In genomic region chr4:10114147-10114546, GRCh38 we compare ENCODE assay signal across 12 cellular contexts. TPM values are rescaled to one million over a fixed set of nuclear protein-coding genes. Genes with fewer than 3 reads are reported as not detected.
DNase-seq lines count a peak whose midpoint lies in the region; ATAC-seq and TF ChIP-seq lines count a peak whose summit lies in the region.
"Had no signal": no experiment of that assay in that cellular context is flagged by ENCODE, and none has a peak within 500 bp of the region (broad histone marks: within the 10 kb centered on the region; RNA-seq: fewer than 3 reads in every experiment).

No MANE protein-coding gene starts in this region.

- peak overlapping the region; percentile 94 for H3K4me2 ChIP-seq in hepatocyte

- WGBS in hepatocyte (ENCODE audit: low lambda C conversion rate, missing lambda C conversion rate): 90% methylated on average over 4 of the region's 4 CpGs

- H3K4me3 Mint-ChIP-seq in activated T-cell treated with anti-CD3 and anti-CD28 coated beads, Interleukin-2, amount 50 U/mL, for 4 hours: peak overlapping the region; percentile 97
- peak overlapping the region; percentile 97 for H3K4me3 Mint-ChIP-seq in activated T-helper 1 cell treated with anti-CD3 and anti-CD28 coated beads, Interleukin-12 subunit alpha, Interleukin-12 subunit beta, Interleukin-2, Interleukin-4 antibody, amounts not matched to agents 30 ng/mL and 10 ng/mL and 1 ng/mL, durations not matched to agents 14 hours and 24 hours and 36 hours
- H3K4me3 Mint-ChIP-seq in stimulated activated naive CD8-positive, alpha-beta T cell treated with anti-CD3 and anti-CD28 coated beads, Interleukin-15, amount 100 ng/mL, for 72 hours: peak overlapping the region; percentile 93 to 94

- intact Hi-C loops in activated T-helper 1 cell treated with anti-CD3 and anti-CD28 coated beads, Interleukin-12 subunit alpha, Interleukin-12 subunit beta, Interleukin-2, Interleukin-4 antibody, amounts not matched to agents 30 ng/mL and 10 ng/mL and 1 ng/mL, durations not matched to agents 14 hours and 24 hours and 36 hours (cut with micrococcal nuclease): loop anchor here (10.0 kb wide), 2 partner anchors 509 to 1909 kb away; no protein-coding TSS in a partner anchor

- peaks cover 47% of the 10 kb centered on the region for H3K36me3 Mint-ChIP-seq in activated T-cell treated with anti-CD3 and anti-CD28 coated beads, Interleukin-2, amount 50 U/mL, for 4 hours (ENCODE audit: insufficient read depth)
- peaks cover 64% of the 10 kb centered on the region for H3K36me3 Mint-ChIP-seq in activated T-helper 1 cell treated with anti-CD3 and anti-CD28 coated beads, Interleukin-12 subunit alpha, Interleukin-12 subunit beta, Interleukin-2, Interleukin-4 antibody, amounts not matched to agents 30 ng/mL and 10 ng/mL and 1 ng/mL, durations not matched to agents 14 hours and 24 hours and 36 hours (ENCODE audit: low read depth)

- H3K4me3 ChIP-seq in hepatocyte: no peak overlapping the region
- H3K4me3 ChIP-seq: mucosa of descending colon had no signal

- peaks cover 69% of the 10 kb centered on the region for H3K79me2 ChIP-seq in hepatocyte

- no peaks in the 10 kb centered on the region for H3K9me3 ChIP-seq in hepatocyte (ENCODE audit: low read depth)
- H3K9me3 ChIP-seq: MG63, mucosa of descending colon had no signal

- no peaks in the 10 kb centered on the region for H3K9me2 ChIP-seq in hepatocyte (replicated peaks; ENCODE audit: insufficient read depth)

- no peak for ATAC-seq in activated T-cell treated with anti-CD3 and anti-CD28 coated beads, Interleukin-2, amount 50 U/mL, for 4 hours
- no peak for ATAC-seq in stimulated activated naive CD8-positive, alpha-beta T cell treated with anti-CD3 and anti-CD28 coated beads, Interleukin-15, amount 100 ng/mL, for 72 hours
- ATAC-seq in HG03139 (IDR thresholded peaks at IDR 0.05; ENCODE audit: unreplicated experiment) (no peak), GM19397 (IDR thresholded peaks at IDR 0.05; ENCODE audit: unreplicated experiment) (no peak)
- ATAC-seq: mucosa of descending colon had no signal

- H3K27ac Mint-ChIP-seq in activated T-helper 1 cell treated with anti-CD3 and anti-CD28 coated beads, Interleukin-12 subunit alpha, Interleukin-12 subunit beta, Interleukin-2, Interleukin-4 antibody, amounts not matched to agents 30 ng/mL and 10 ng/mL and 1 ng/mL, durations not matched to agents 14 hours and 24 hours and 36 hours: peak overlapping the region; percentile 70
- peak overlapping the region in 1 of 2 donors; percentile 87 for H3K27ac Mint-ChIP-seq in stimulated activated naive CD8-positive, alpha-beta T cell treated with anti-CD3 and anti-CD28 coated beads, Interleukin-15, amount 100 ng/mL, for 72 hours

- H3K27me3 Mint-ChIP-seq in activated T-cell treated with anti-CD3 and anti-CD28 coated beads, Interleukin-2, amount 50 U/mL, for 4 hours (ENCODE audit: low read depth): no peaks in the 10 kb centered on the region
- no peaks in the 10 kb centered on the region for H3K27me3 Mint-ChIP-seq in activated T-helper 1 cell treated with anti-CD3 and anti-CD28 coated beads, Interleukin-12 subunit alpha, Interleukin-12 subunit beta, Interleukin-2, Interleukin-4 antibody, amounts not matched to agents 30 ng/mL and 10 ng/mL and 1 ng/mL, durations not matched to agents 14 hours and 24 hours and 36 hours (ENCODE audit: insufficient read depth)
- H3K27me3 Mint-ChIP-seq in stimulated activated naive CD8-positive, alpha-beta T cell treated with anti-CD3 and anti-CD28 coated beads, Interleukin-15, amount 100 ng/mL, for 72 hours: no peaks in the 10 kb centered on the region
- H3K27me3 Mint-ChIP-seq: dendritic cell treated with granulocyte-macrophage colony-stimulating factor and Interleukin-4, amounts not matched to agents 40 ng/mL and 50 ng/mL, for 4 days had no signal

- H4K20me1 ChIP-seq in hepatocyte (ENCODE audit: insufficient read depth, poor library complexity, severe bottlenecking): peaks cover 57% of the 10 kb centered on the region

- peaks cover 16% of the 10 kb centered on the region for H3K4me1 ChIP-seq in hepatocyte (ENCODE audit: insufficient read depth)

- H3K27ac ChIP-seq in hepatocyte: no peak overlapping the region

- DNase-seq in activated T-cell treated with anti-CD3 and anti-CD28 coated beads, Interleukin-2, amount 50 U/mL, for 4 hours: no peak
- DNase-seq in activated T-cell treated with anti-CD3 and anti-CD28 coated beads, Interleukin-2, amount 50 U/mL, for 1 hour: no peak
- no peak for DNase-seq in activated T-helper 1 cell treated with anti-CD3 and anti-CD28 coated beads, Interleukin-12 subunit alpha, Interleukin-12 subunit beta, Interleukin-2, Interleukin-4 antibody, amounts not matched to agents 30 ng/mL and 10 ng/mL and 1 ng/mL, durations not matched to agents 14 hours and 24 hours and 36 hours (ENCODE audit: low spot score)
- no peak for DNase-seq in hepatocyte (ENCODE audit: low spot score)
- no peak for DNase-seq in stimulated activated naive CD8-positive, alpha-beta T cell treated with anti-CD3 and anti-CD28 coated beads, Interleukin-15, amount 100 ng/mL, for 72 hours
- DNase-seq in NCI-H128 (lab: John Stamatoyannopoulos, UW; ENCODE audit: unreplicated experiment): no peak
- DNase-seq: AML-193, MG63 had no signal

- H2AFZ ChIP-seq in hepatocyte: no peak overlapping the region

- H3K4me1 Mint-ChIP-seq in activated T-cell treated with anti-CD3 and anti-CD28 coated beads, Interleukin-2, amount 50 U/mL, for 4 hours (ENCODE audit: low read depth): peaks cover 88% of the 10 kb centered on the region
- H3K4me1 Mint-ChIP-seq in activated T-helper 1 cell treated with anti-CD3 and anti-CD28 coated beads, Interleukin-12 subunit alpha, Interleukin-12 subunit beta, Interleukin-2, Interleukin-4 antibody, amounts not matched to agents 30 ng/mL and 10 ng/mL and 1 ng/mL, durations not matched to agents 14 hours and 24 hours and 36 hours (ENCODE audit: low read depth): peaks cover 86% of the 10 kb centered on the region
- H3K4me1 Mint-ChIP-seq in stimulated activated naive CD8-positive, alpha-beta T cell treated with anti-CD3 and anti-CD28 coated beads, Interleukin-15, amount 100 ng/mL, for 72 hours: peaks cover 90% of the 10 kb centered on the region

- TF ChIP-seq CTCF in hepatocyte (IDR thresholded peaks at IDR 0.05; ENCODE audit: poor library complexity): no peak

- H3K27me3 ChIP-seq in hepatocyte: no peaks in the 10 kb centered on the region
- H3K27me3 ChIP-seq: MG63 had no signal

- H3K36me3 ChIP-seq in hepatocyte (replicated peaks; ENCODE audit: insufficient read depth, low read depth): no peaks in the 10 kb centered on the region

- no peaks in the 10 kb centered on the region for H3K9me3 Mint-ChIP-seq in activated T-cell treated with anti-CD3 and anti-CD28 coated beads, Interleukin-2, amount 50 U/mL, for 4 hours
- H3K9me3 Mint-ChIP-seq in activated T-helper 1 cell treated with anti-CD3 and anti-CD28 coated beads, Interleukin-12 subunit alpha, Interleukin-12 subunit beta, Interleukin-2, Interleukin-4 antibody, amounts not matched to agents 30 ng/mL and 10 ng/mL and 1 ng/mL, durations not matched to agents 14 hours and 24 hours and 36 hours: no peaks in the 10 kb centered on the region
- no peaks in the 10 kb centered on the region for H3K9me3 Mint-ChIP-seq in stimulated activated naive CD8-positive, alpha-beta T cell treated with anti-CD3 and anti-CD28 coated beads, Interleukin-15, amount 100 ng/mL, for 72 hours
- H3K9me3 Mint-ChIP-seq: dendritic cell treated with granulocyte-macrophage colony-stimulating factor and Interleukin-4, amounts not matched to agents 40 ng/mL and 50 ng/mL, for 4 days had no signal

RNA-seq across cellular contexts. Expression of gene WDR1, which starts 2.5 kb away (rescaled TPM):
- total RNA-seq in activated T-cell treated with anti-CD3 and anti-CD28 coated beads, Interleukin-2, amount 50 U/mL, for 4 hours: 100 to 1,000 TPM; 291 to 356 (median 334) TPM
- total RNA-seq in activated T-helper 1 cell treated with anti-CD3 and anti-CD28 coated beads, Interleukin-12 subunit alpha, Interleukin-12 subunit beta, Interleukin-2, Interleukin-4 antibody, amounts not matched to agents 30 ng/mL and 10 ng/mL and 1 ng/mL, durations not matched to agents 14 hours and 24 hours and 36 hours: 449 and 453 TPM in 2 replicates
- total RNA-seq in hepatocyte: 169 and 176 TPM in 2 replicates
- polyA plus RNA-seq in hepatocyte: 177 and 179 TPM in 2 replicates
